In the genomic region with DNA sequence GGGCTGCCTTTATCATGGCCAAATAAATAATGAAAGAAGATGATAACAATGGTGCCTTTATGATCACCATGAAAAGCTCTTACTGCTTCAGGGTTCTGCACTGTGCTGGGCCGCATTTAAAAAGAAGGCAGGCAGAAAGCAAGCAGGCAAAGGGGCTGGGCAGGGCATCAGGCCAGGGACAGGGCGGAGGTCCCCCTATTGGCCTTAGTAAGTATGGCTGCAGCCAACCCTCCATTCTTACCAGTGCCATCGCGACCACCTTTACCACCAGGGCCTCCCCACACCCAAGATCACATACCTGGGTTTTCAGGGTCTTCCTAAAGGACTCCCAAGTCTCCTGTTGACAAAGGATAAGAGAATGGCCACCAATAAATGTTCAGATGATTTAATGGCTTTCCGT, we compare ENCODE assay signal across 28 cellular contexts. TPM values are rescaled to one million over a fixed set of nuclear protein-coding genes. Genes with fewer than 3 reads are reported as not detected.
DNase-seq lines count a peak whose midpoint lies in the region; ATAC-seq, FAIRE-seq and TF ChIP-seq lines count a peak whose summit lies in the region.
"Had no signal": no experiment of that assay in that cellular context is flagged by ENCODE, and none has a peak within 500 bp of the region (broad histone marks: within the 10 kb centered on the region; RNA-seq: fewer than 3 reads in every experiment).

No MANE protein-coding gene starts in this region.

- TF ChIP-seq EP300 in K562 (IDR thresholded peaks at IDR 0.05; ENCODE audit: low read length): no peak

- no peak overlapping the region for H2AFZ ChIP-seq in GM23338
- H2AFZ ChIP-seq in K562 (ENCODE audit: low read depth, low read length): no peak overlapping the region

- no peak for FAIRE-seq in K562 (lab: Jason Lieb, UNC)
- FAIRE-seq: G401.6, GM12878 had no signal

- no peak overlapping the region for H3K27ac Mint-ChIP-seq in GM23338
- H3K27ac Mint-ChIP-seq: CD8-positive, alpha-beta memory T cell; T-cell had no signal

- H3K27ac ChIP-seq in GM23338 (ENCODE audit: low read depth) (no peak overlapping the region), K562 (ENCODE audit: extremely low read depth, low read depth, low read length) (no peak overlapping the region)
- H3K27ac ChIP-seq: C4-2B had no signal

- H3K4me3 ChIP-seq in GM23338: no peak overlapping the region
- H3K4me3 ChIP-seq in K562: no peak overlapping the region
- H3K4me3 ChIP-seq: GM12878, HAP-1 had no signal

- no peaks in the 10 kb centered on the region for H3K36me3 ChIP-seq in GM23338 (ENCODE audit: insufficient read depth)
- no peaks in the 10 kb centered on the region for H3K36me3 ChIP-seq in K562 (ENCODE audit: control insufficient read depth, insufficient read depth, low read length)
- H3K36me3 ChIP-seq: HAP-1 had no signal

- no TSS peak for BruUV-seq in K562 (replicated peaks; lab: Mats Ljungman, UMichigan)

- H3K36me3 Mint-ChIP-seq in GM23338 (ENCODE audit: low read depth): no peaks in the 10 kb centered on the region
- H3K36me3 Mint-ChIP-seq: CD8-positive, alpha-beta memory T cell; T-cell had no signal

- no peak overlapping the region for H3K9ac ChIP-seq in K562 (ENCODE audit: insufficient read depth in 1 of 2, low read depth in 2 of 2, low read length in 2 of 2)

- peaks cover 13% of the 10 kb centered on the region for H3K4me1 Mint-ChIP-seq in GM23338
- H3K4me1 Mint-ChIP-seq: CD8-positive, alpha-beta memory T cell; T-cell had no signal

- no peaks in the 10 kb centered on the region for H3K27me3 Mint-ChIP-seq in GM23338 (ENCODE audit: insufficient read depth, low read depth, poor library complexity)

- H4K20me1 ChIP-seq in GM23338 (replicated peaks; ENCODE audit: insufficient read depth) (no peaks in the 10 kb centered on the region), K562 (replicated peaks; ENCODE audit: control insufficient read depth, insufficient read depth, low read length) (no peaks in the 10 kb centered on the region)

- TF ChIP-seq CTCF in GM23338 (conservative IDR thresholded peaks at IDR 0.05; ENCODE audit: low read depth in 2 of 2) (peak in 1 of 2 experiments; percentile 31; a peak in 2 of 4 replicates), K562 (IDR thresholded peaks at IDR 0.05 in 2 of 3, conservative IDR thresholded peaks at IDR 0.05 in 1 of 3; ENCODE audit: insufficient read depth in 2 of 3, low read depth in 1 of 3, low read length in 3 of 3) (peak in 1 of 3 experiments; percentile 27; a peak in 2 of 6 replicates)

- no peaks in the 10 kb centered on the region for H3F3A ChIP-seq in GM23338 (replicated peaks; ENCODE audit: low read depth)

- in situ Hi-C loops in K562 (cut with MboI): no loop called here

- no peaks in the 10 kb centered on the region; the same call in 2 of the 3 replicates for H3K9me3 Mint-ChIP-seq in GM23338
- H3K9me3 Mint-ChIP-seq: CD8-positive, alpha-beta memory T cell had no signal

- CTCF ChIA-PET in K562 (lab: Yijun Ruan, JAX; ENCODE audit: low intra/inter-chr PET ratio): no interaction called here

- no peaks in the 10 kb centered on the region for H3K27me3 ChIP-seq in GM23338 (ENCODE audit: insufficient read depth)
- peaks cover 8 to 41% of the 10 kb centered on the region in 2 experiments; a peak in 3 of 5 replicates for H3K27me3 ChIP-seq in K562 (ENCODE audit: control insufficient read depth in 2 of 2, insufficient read depth in 2 of 2, low read length in 2 of 2)

- no peak for TF ChIP-seq RAD21 in K562 (CRISPR knock-in tag; conservative IDR thresholded peaks at IDR 0.05 in 1 of 2, IDR thresholded peaks at IDR 0.05 in 1 of 2)

- no peaks in the 10 kb centered on the region for H3K79me2 ChIP-seq in GM23338 (replicated peaks; ENCODE audit: insufficient read depth)
- no peaks in the 10 kb centered on the region for H3K79me2 ChIP-seq in K562 (ENCODE audit: control insufficient read depth, insufficient read depth, low read length)

- POLR2A ChIA-PET in K562 (lab: Yijun Ruan, JAX): no interaction called here

- no peaks in the 10 kb centered on the region; the same call in 1 of the 2 replicates for H3K4me1 ChIP-seq in GM23338 (ENCODE audit: insufficient read depth)
- H3K4me1 ChIP-seq in K562 (replicated peaks in 1 of 2; ENCODE audit: control insufficient read depth in 2 of 2, insufficient read depth in 2 of 2, low read length in 2 of 2): no peaks in the 10 kb centered on the region
- H3K4me1 ChIP-seq: HAP-1 had no signal

- H3K9me3 ChIP-seq in K562 (replicated peaks; ENCODE audit: control insufficient read depth, insufficient read depth, low read depth, low read length): no peaks in the 10 kb centered on the region
- H3K9me3 ChIP-seq: HAP-1 had no signal

- DNase-seq in ELF-1 (ENCODE audit: low read depth, low spot score): peak; percentile 12
- DNase-seq in GM23338 (ENCODE audit: low spot score): peak; percentile 3
- DNase-seq in K562 (ENCODE audit: extremely low read depth in 1 of 4, low spot score in 3 of 4): peak in 2 of 4 experiments; percentile 7 to 10
- peak; percentile 50 for DNase-seq in iPS-NIHi7 (ENCODE audit: extremely low spot score)
- DNase-seq in NCI-H128 (lab: John Stamatoyannopoulos, UW; ENCODE audit: unreplicated experiment): no peak
- DNase-seq in posterior vena cava (ENCODE audit: low spot score): no peak
- DNase-seq: AML-193; Calu3; CD8-positive, alpha-beta memory T cell; DMS153; KG1; NCI-H1092; NCI-H146; NCI-H2029; NCI-H2227 treated with DMSO at 0.1 percent for 48 hours; NCI-H510A; NK-92 treated with Interleukin-12 subunit alpha and Interleukin-12 subunit beta, amount 100 ng/mL, for 24 hours; T-cell had no signal

- no peak overlapping the region for H3K4me2 ChIP-seq in GM23338
- H3K4me2 ChIP-seq in K562 (ENCODE audit: insufficient read depth, low read length): no peak overlapping the region

- H3K9me2 ChIP-seq in GM23338 (ENCODE audit: insufficient read depth): no peaks in the 10 kb centered on the region

- intact Hi-C loops in K562 (cut with micrococcal nuclease): no loop called here
- intact Hi-C loops in posterior vena cava (cut with DNase I): no loop called here

- no peak for TF ChIP-seq POLR2A in K562 (conservative IDR thresholded peaks at IDR 0.05)

- ATAC-seq in GM23338 (peak; percentile 58), K562 (0 out of 3 replicates have a peak, but pooled peaks have one; percentile 35), GM19452 (IDR thresholded peaks at IDR 0.05; ENCODE audit: unreplicated experiment) (no peak), GM21576 (IDR thresholded peaks at IDR 0.05; ENCODE audit: unreplicated experiment) (no peak)
- ATAC-seq: GM12878, Panc1, T-cell had no signal

- no peak overlapping the region for H3K4me3 Mint-ChIP-seq in GM23338
- H3K4me3 Mint-ChIP-seq: CD8-positive, alpha-beta memory T cell; T-cell had no signal

- no peaks in the 10 kb centered on the region for H3K9me1 ChIP-seq in K562 (ENCODE audit: control insufficient read depth, insufficient read depth, low read length)

- WGBS in K562 (ENCODE audit: insufficient coverage, low coverage, missing lambda C conversion rate): 5% methylated on average over 5 of the region's 5 CpGs

TF ChIP-seq in GM23338, 12 proteins besides CTCF, POLR2A, EP300 and RAD21:
- TF ChIP-seq STAT1 (IDR thresholded peaks at IDR 0.05; ENCODE audit: unreplicated experiment) (no peak), EZH2 (IDR thresholded peaks at IDR 0.05; ENCODE audit: low read depth, unreplicated experiment) (no peak)

RNA-seq across cellular contexts. Expression of gene CNGA2, which starts 38.9 kb away (rescaled TPM):
- not detected in 2 replicates for total RNA-seq in GM23338 (2014; rRNA removed; shearing (Covaris generic))
- not detected in 2 replicates for polyA plus RNA-seq in GM23338 (2016; fragmentation: Nextera tagmentation; extraction: Ambion mirVana)
- not detected in 2 replicates for total RNA-seq in K562 (2011; cell fraction: chromatin; rRNA removed; ENCODE audit: low replicate concordance)
- not detected in 2 replicates for total RNA-seq in K562 (2011; cell fraction: nucleolus; rRNA removed)
- total RNA-seq in K562 (2011; cell fraction: nucleoplasm; rRNA removed): not detected in 2 replicates
- not detected in 2 replicates for total RNA-seq in K562 (2014; rRNA removed)
- not detected in 2 replicates for total RNA-seq in K562 (2014; rRNA removed; fragmentation: Illumina TruSeq; extraction: Trizol)
- total RNA-seq in K562 (2015; rRNA removed; fragmentation: Illumina TruSeq; extraction: Trizol): not detected in 2 replicates
- total RNA-seq in K562 (2021): not detected in 2 replicates
- not detected in 2 replicates for polyA plus RNA-seq in K562 (2011; rRNA removed)
- not detected in 2 replicates for polyA plus RNA-seq in K562 (2011; cell fraction: cytosol; rRNA removed)
- not detected in 2 replicates for polyA plus RNA-seq in K562 (2011; cell fraction: nucleus; rRNA removed)
- polyA plus RNA-seq in K562 (2012): not detected in 2 replicates
- polyA plus RNA-seq in K562 (2014; fragmentation: Illumina TruSeq; extraction: Trizol): not detected in 2 replicates
- polyA plus RNA-seq in K562 (2014; fragmentation: Nextera tagmentation; extraction: Ambion mirVana): not detected
- not detected in 2 replicates for polyA plus RNA-seq in K562 (2014; rRNA removed)
- polyA minus RNA-seq in K562 (2011; rRNA and poly(A)+ RNA removed): not detected in 2 replicates
- not detected in 2 replicates for polyA minus RNA-seq in K562 (2011; cell fraction: cytosol; rRNA and poly(A)+ RNA removed)
- polyA minus RNA-seq in K562 (2011; cell fraction: nucleus; rRNA and poly(A)+ RNA removed): not detected in 2 replicates
- total RNA-seq in posterior vena cava: not detected
- total RNA-seq: A172; Calu3; CD8-positive, alpha-beta memory T cell; GM12878; HT1080; T-cell had no signal
- polyA plus RNA-seq: AG04450; CD8-positive, alpha-beta memory T cell; GM12878 had no signal

RNA-seq across cellular contexts. Expression of gene FATE1, which starts 57.6 kb away (rescaled TPM):
- 0.31 and 0.35 TPM in 2 replicates for total RNA-seq in GM23338 (2014; rRNA removed; shearing (Covaris generic))
- polyA plus RNA-seq in GM23338 (2016; fragmentation: Nextera tagmentation; extraction: Ambion mirVana): not detected in 2 replicates
- not detected in 2 replicates for total RNA-seq in K562 (2011; cell fraction: chromatin; rRNA removed; ENCODE audit: low replicate concordance)
- not detected in 2 replicates for total RNA-seq in K562 (2011; cell fraction: nucleolus; rRNA removed)
- not detected in 2 replicates for total RNA-seq in K562 (2011; cell fraction: nucleoplasm; rRNA removed)
- not detected in 2 replicates for total RNA-seq in K562 (2014; rRNA removed)
- total RNA-seq in K562 (2014; rRNA removed; fragmentation: Illumina TruSeq; extraction: Trizol): not detected in 2 replicates
- total RNA-seq in K562 (2015; rRNA removed; fragmentation: Illumina TruSeq; extraction: Trizol): not detected in 2 replicates
- total RNA-seq in K562 (2021): not detected in 2 replicates
- polyA plus RNA-seq in K562 (2011; rRNA removed): not detected in 2 replicates
- polyA plus RNA-seq in K562 (2011; cell fraction: cytosol; rRNA removed): not detected in 2 replicates
- polyA plus RNA-seq in K562 (2011; cell fraction: nucleus; rRNA removed): not detected in 2 replicates
- not detected in 2 replicates for polyA plus RNA-seq in K562 (2012)
- not detected in 2 replicates for polyA plus RNA-seq in K562 (2014; fragmentation: Illumina TruSeq; extraction: Trizol)
- polyA plus RNA-seq in K562 (2014; fragmentation: Nextera tagmentation; extraction: Ambion mirVana): not detected
- not detected in 2 replicates for polyA plus RNA-seq in K562 (2014; rRNA removed)
- polyA minus RNA-seq in K562 (2011; rRNA and poly(A)+ RNA removed): not detected in 2 replicates
- polyA minus RNA-seq in K562 (2011; cell fraction: cytosol; rRNA and poly(A)+ RNA removed): not detected in 2 replicates
- polyA minus RNA-seq in K562 (2011; cell fraction: nucleus; rRNA and poly(A)+ RNA removed): not detected in 2 replicates
- total RNA-seq in posterior vena cava: not detected
- total RNA-seq: A172; Calu3; CD8-positive, alpha-beta memory T cell; GM12878; HT1080; T-cell had no signal
- polyA plus RNA-seq: AG04450; CD8-positive, alpha-beta memory T cell had no signal

Comparison
In these comparisons a context has a peak if more than half of its experiments do, and no peak if none do; other contexts are left out.
1. DNase-seq: peak in ELF-1 (single experiment), GM23338 (single experiment) and iPS-NIHi7 (single experiment); none in NCI-H128 (single experiment) and posterior vena cava (single experiment).
2. ATAC-seq: peak in GM23338 (single experiment) and K562 (single experiment); none in GM19452 (single experiment) and GM21576 (single experiment).